In genomic region chr13:100860866-100861265, GRCh38 we compare ENCODE assay signal across 29 cellular contexts.
"Had no signal": no experiment of that assay in that cellular context is flagged by ENCODE, and none has a peak within 500 bp of the region (broad histone marks: within the 10 kb centered on the region; RNA-seq: fewer than 3 reads in every experiment).

No MANE protein-coding gene starts in this region.

- H3K4me1 ChIP-seq: adrenal gland, body of pancreas, breast epithelium, SJCRH30 had no signal

- H3K4me3 ChIP-seq: adrenal gland, body of pancreas, breast epithelium, MG63, SJCRH30, SK-N-MC had no signal

- H3K27me3 ChIP-seq: adrenal gland, body of pancreas, breast epithelium, MG63, SJCRH30 had no signal

- ATAC-seq: activated CD4-positive, alpha-beta T cell treated with anti-CD3 and anti-CD28 coated beads for 36 hours; activated CD4-positive, CD25-positive, alpha-beta regulatory T cell treated with anti-CD3 and anti-CD28 coated beads, Interleukin-2, amount 50 U/mL, for 24 hours; activated CD8-positive, alpha-beta T cell treated with anti-CD3 and anti-CD28 coated beads, Interleukin-2, amount 10 ng/mL, durations not matched to agents 7 days and 5 days; activated naive CD4-positive, alpha-beta T cell treated with anti-CD3 and anti-CD28 coated beads, Interleukin-2, amount 50 U/mL, for 72 hours; body of pancreas; Panc1; WTC11 had no signal

- H3K36me3 ChIP-seq: adrenal gland, breast epithelium, MG63, SJCRH30 had no signal

- DNase-seq: activated CD4-positive, alpha-beta T cell treated with anti-CD3 and anti-CD28 coated beads for 36 hours; activated CD4-positive, alpha-beta T cell treated with anti-CD3 and anti-CD28 coated beads, Interleukin-2, amount 10 ng/mL, durations not matched to agents 7 days and 5 days; activated CD4-positive, alpha-beta T cell treated with anti-CD3 and anti-CD28 coated beads, Interleukin-2, amount 50 U/mL, for 48 hours; activated CD8-positive, alpha-beta T cell treated with anti-CD3 and anti-CD28 coated beads, Interleukin-2, amount 10 ng/mL, durations not matched to agents 7 days and 5 days; activated gamma-delta T cell treated with Interleukin-2 at 50 U/mL for 16 hours; activated naive CD4-positive, alpha-beta T cell treated with anti-CD3 and anti-CD28 coated beads for 36 hours; activated T-cell treated with anti-CD3 and anti-CD28 coated beads, Interleukin-2, amount 50 U/mL, for 24 hours; adrenal gland; body of pancreas; Kasumi-1; KG1; MG63; NCI-H1048; NCI-H1105 treated with DMSO at 0.1 percent for 48 hours; NCI-H1436; NCI-H187; NCI-H2081; NCI-H345; NCI-H524 treated with DMSO at 0.1 percent for 48 hours; SHP77; SJCRH30; T1000 had no signal

- H3K4me1 Mint-ChIP-seq: activated CD4-positive, alpha-beta T cell treated with anti-CD3 and anti-CD28 coated beads for 36 hours; activated CD4-positive, alpha-beta T cell treated with anti-CD3 and anti-CD28 coated beads, Interleukin-2, amount 10 ng/mL, durations not matched to agents 7 days and 5 days; WTC11 had no signal

- H3K27me3 Mint-ChIP-seq: activated CD4-positive, alpha-beta T cell treated with anti-CD3 and anti-CD28 coated beads for 36 hours; activated CD4-positive, alpha-beta T cell treated with anti-CD3 and anti-CD28 coated beads, Interleukin-2, amount 10 ng/mL, durations not matched to agents 7 days and 5 days had no signal

- H3K9me3 ChIP-seq: body of pancreas, breast epithelium, SJCRH30 had no signal

- H3K9me3 Mint-ChIP-seq: activated CD4-positive, alpha-beta T cell treated with anti-CD3 and anti-CD28 coated beads, Interleukin-2, amount 10 ng/mL, durations not matched to agents 7 days and 5 days had no signal

- H3K27ac ChIP-seq: adrenal gland, body of pancreas, breast epithelium, SJCRH30, SK-N-MC had no signal

- H3K27ac Mint-ChIP-seq: activated CD4-positive, alpha-beta T cell treated with anti-CD3 and anti-CD28 coated beads for 36 hours; activated CD4-positive, alpha-beta T cell treated with anti-CD3 and anti-CD28 coated beads, Interleukin-2, amount 10 ng/mL, durations not matched to agents 7 days and 5 days; activated CD8-positive, alpha-beta T cell treated with anti-CD3 and anti-CD28 coated beads, Interleukin-2, amount 10 ng/mL, durations not matched to agents 7 days and 5 days; activated naive CD4-positive, alpha-beta T cell treated with anti-CD3 and anti-CD28 coated beads for 36 hours; activated naive CD4-positive, alpha-beta T cell treated with anti-CD3 and anti-CD28 coated beads, Interleukin-2, amount 50 U/mL, for 72 hours; activated T-cell treated with anti-CD3 and anti-CD28 coated beads, Interleukin-2, amount 50 U/mL, for 24 hours; activated T-helper 1 cell treated with anti-CD3 and anti-CD28 coated beads, Interleukin-12 subunit alpha, Interleukin-12 subunit beta, Interleukin-2, Interleukin-4 antibody, amounts not matched to agents 30 ng/mL and 10 ng/mL and 1 ng/mL, durations not matched to agents 14 hours and 24 hours and 36 hours; WTC11 had no signal

- H3K4me3 Mint-ChIP-seq: activated CD4-positive, alpha-beta T cell treated with anti-CD3 and anti-CD28 coated beads for 36 hours; activated CD4-positive, alpha-beta T cell treated with anti-CD3 and anti-CD28 coated beads, Interleukin-2, amount 10 ng/mL, durations not matched to agents 7 days and 5 days; activated CD8-positive, alpha-beta T cell treated with anti-CD3 and anti-CD28 coated beads, Interleukin-2, amount 10 ng/mL, durations not matched to agents 7 days and 5 days; activated naive CD4-positive, alpha-beta T cell treated with anti-CD3 and anti-CD28 coated beads for 36 hours; activated T-cell treated with anti-CD3 and anti-CD28 coated beads, Interleukin-2, amount 50 U/mL, for 24 hours; activated T-helper 1 cell treated with anti-CD3 and anti-CD28 coated beads, Interleukin-12 subunit alpha, Interleukin-12 subunit beta, Interleukin-2, Interleukin-4 antibody, amounts not matched to agents 30 ng/mL and 10 ng/mL and 1 ng/mL, durations not matched to agents 14 hours and 24 hours and 36 hours; WTC11 had no signal
